1 cellular context compared by ENCODE assay signal in the genomic region with DNA sequence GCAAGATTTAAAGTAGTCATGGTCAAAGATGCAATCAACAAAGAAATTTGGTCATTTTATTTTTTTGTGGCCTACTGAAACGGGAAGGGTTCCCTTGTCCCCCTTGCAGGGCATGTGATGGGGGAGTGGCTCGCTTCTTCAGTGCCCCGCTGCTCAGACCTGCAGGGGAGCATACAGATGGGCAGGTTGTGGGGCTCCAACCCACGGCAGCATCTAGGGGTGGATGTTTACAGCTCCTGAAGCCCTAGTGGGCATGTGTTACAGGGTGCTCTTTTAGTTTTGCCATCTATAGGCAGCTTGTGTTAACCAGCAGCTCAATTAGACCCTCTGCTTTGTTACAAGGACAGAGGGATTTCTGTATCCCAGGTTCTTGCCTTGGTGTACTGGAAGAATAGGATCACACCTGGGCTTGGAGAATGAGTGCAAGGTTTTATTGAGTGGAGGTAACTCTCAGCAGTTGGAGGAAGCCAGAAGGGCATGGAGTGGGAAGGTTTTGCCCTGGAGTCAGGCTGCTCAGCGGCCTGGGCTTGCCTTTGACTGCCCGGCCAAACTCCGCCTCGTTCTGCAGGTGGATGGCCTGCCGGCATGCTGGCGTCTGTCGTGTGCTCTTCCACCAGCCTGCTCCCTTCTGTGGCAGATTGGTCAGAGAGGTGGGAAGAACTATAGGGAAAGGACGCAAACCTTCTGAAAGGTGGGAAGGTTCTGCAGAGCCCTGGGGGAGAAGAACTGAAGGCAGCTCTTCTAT.
A peak's percentile ranks its signal among the peaks of the same experiment; 100 is the strongest.
TF ChIP-seq lines count a peak whose summit lies in the region.

No MANE protein-coding gene starts in this region.

TF ChIP-seq in HepG2, 621 proteins besides CTCF, POLR2A, EP300 and RAD21:
- TF ChIP-seq, protein P1, sequence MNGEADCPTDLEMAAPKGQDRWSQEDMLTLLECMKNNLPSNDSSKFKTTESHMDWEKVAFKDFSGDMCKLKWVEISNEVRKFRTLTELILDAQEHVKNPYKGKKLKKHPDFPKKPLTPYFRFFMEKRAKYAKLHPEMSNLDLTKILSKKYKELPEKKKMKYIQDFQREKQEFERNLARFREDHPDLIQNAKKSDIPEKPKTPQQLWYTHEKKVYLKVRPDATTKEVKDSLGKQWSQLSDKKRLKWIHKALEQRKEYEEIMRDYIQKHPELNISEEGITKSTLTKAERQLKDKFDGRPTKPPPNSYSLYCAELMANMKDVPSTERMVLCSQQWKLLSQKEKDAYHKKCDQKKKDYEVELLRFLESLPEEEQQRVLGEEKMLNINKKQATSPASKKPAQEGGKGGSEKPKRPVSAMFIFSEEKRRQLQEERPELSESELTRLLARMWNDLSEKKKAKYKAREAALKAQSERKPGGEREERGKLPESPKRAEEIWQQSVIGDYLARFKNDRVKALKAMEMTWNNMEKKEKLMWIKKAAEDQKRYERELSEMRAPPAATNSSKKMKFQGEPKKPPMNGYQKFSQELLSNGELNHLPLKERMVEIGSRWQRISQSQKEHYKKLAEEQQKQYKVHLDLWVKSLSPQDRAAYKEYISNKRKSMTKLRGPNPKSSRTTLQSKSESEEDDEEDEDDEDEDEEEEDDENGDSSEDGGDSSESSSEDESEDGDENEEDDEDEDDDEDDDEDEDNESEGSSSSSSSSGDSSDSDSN (CRISPR knock-in tag; IDR thresholded peaks at IDR 0.05): peak; percentile 21; the same call in 1 of the 2 replicates
- no peak for TF ChIP-seq SOX6 (IDR thresholded peaks at IDR 0.05)
- 0 out of 2 replicates have a peak, but pooled peaks have one; percentile 16 for TF ChIP-seq SOX6 (CRISPR knock-in tag; IDR thresholded peaks at IDR 0.05)
- TF ChIP-seq ZMYM3 (CRISPR knock-in tag; IDR thresholded peaks at IDR 0.05): 0 out of 2 replicates have a peak, but pooled peaks have one; percentile 15
- TF ChIP-seq, protein P2, sequence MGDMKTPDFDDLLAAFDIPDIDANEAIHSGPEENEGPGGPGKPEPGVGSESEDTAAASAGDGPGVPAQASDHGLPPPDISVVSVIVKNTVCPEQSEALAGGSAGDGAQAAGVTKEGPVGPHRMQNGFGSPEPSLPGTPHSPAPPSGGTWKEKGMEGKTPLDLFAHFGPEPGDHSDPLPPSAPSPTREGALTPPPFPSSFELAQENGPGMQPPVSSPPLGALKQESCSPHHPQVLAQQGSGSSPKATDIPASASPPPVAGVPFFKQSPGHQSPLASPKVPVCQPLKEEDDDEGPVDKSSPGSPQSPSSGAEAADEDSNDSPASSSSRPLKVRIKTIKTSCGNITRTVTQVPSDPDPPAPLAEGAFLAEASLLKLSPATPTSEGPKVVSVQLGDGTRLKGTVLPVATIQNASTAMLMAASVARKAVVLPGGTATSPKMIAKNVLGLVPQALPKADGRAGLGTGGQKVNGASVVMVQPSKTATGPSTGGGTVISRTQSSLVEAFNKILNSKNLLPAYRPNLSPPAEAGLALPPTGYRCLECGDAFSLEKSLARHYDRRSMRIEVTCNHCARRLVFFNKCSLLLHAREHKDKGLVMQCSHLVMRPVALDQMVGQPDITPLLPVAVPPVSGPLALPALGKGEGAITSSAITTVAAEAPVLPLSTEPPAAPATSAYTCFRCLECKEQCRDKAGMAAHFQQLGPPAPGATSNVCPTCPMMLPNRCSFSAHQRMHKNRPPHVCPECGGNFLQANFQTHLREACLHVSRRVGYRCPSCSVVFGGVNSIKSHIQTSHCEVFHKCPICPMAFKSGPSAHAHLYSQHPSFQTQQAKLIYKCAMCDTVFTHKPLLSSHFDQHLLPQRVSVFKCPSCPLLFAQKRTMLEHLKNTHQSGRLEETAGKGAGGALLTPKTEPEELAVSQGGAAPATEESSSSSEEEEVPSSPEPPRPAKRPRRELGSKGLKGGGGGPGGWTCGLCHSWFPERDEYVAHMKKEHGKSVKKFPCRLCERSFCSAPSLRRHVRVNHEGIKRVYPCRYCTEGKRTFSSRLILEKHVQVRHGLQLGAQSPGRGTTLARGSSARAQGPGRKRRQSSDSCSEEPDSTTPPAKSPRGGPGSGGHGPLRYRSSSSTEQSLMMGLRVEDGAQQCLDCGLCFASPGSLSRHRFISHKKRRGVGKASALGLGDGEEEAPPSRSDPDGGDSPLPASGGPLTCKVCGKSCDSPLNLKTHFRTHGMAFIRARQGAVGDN (CRISPR knock-in tag; IDR thresholded peaks at IDR 0.05): peak; percentile 48
- TF ChIP-seq, protein P3, sequence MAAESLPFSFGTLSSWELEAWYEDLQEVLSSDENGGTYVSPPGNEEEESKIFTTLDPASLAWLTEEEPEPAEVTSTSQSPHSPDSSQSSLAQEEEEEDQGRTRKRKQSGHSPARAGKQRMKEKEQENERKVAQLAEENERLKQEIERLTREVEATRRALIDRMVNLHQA (CRISPR knock-in tag; IDR thresholded peaks at IDR 0.05): no peak
- peak; percentile 78 for TF ChIP-seq ZNF441 (CRISPR knock-in tag; IDR thresholded peaks at IDR 0.05; ENCODE audit: borderline replicate concordance)
- no peak for TF ChIP-seq ATF7 (IDR thresholded peaks at IDR 0.05)
- no peak for TF ChIP-seq ATF7 (CRISPR knock-in tag; IDR thresholded peaks at IDR 0.05)
